In the genomic region with DNA sequence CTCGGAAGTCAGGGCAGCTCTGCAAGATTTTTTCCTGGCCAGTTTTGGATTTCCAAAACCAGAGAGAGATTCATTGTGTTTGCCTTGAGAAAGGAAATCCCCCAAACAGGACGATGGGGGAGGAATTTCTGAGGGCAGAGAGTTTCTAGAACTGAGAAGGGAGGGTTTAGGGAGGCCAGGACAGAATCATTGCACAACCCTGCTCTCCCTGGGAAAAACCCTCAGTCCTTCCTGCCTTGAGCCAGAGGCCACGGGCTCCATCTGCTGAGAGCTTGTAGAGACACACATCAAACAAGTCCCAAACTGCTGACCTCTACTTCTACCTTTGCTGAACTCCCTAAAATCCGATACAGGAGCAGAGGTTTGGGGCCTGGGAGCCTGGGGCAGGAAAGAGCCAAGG, we compare ENCODE assay signal across 9 cellular contexts.
DNase-seq lines count a peak whose midpoint lies in the region; ATAC-seq and TF ChIP-seq lines count a peak whose summit lies in the region.
"Had no signal": no experiment of that assay in that cellular context is flagged by ENCODE, and none has a peak within 500 bp of the region (broad histone marks: within the 10 kb centered on the region; RNA-seq: fewer than 3 reads in every experiment).

No MANE protein-coding gene starts in this region.

- TF ChIP-seq CTCF in NB4 (IDR thresholded peaks at IDR 0.05; ENCODE audit: low read depth, low read length) (peak; percentile 43), dorsolateral prefrontal cortex (IDR thresholded peaks at IDR 0.05 in 54 of 56, conservative IDR thresholded peaks at IDR 0.05 in 2 of 56; ENCODE audit: low read depth in 1 of 56, partially characterized antibody in 56 of 56) (peak in 30 of 56 donors; percentile 14 to 54 (median 27))

- peak overlapping the region in 10 of 59 donors; percentile 8 to 69 (median 39) for H3K27ac ChIP-seq in dorsolateral prefrontal cortex

- no peak for TF ChIP-seq POLR2A in NB4 (IDR thresholded peaks at IDR 0.05; ENCODE audit: extremely low read depth, insufficient read length)

- H3K27me3 ChIP-seq in dorsolateral prefrontal cortex, result no peaks in the 10 kb centered on the region

- peak; percentile 31 for DNase-seq in activated naive CD4-positive, alpha-beta T cell treated with anti-CD3 and anti-CD28 coated beads for 36 hours
- DNase-seq in activated naive CD4-positive, alpha-beta T cell treated with Interleukin-2 at 50 U/mL for 16 hours, result no peak
- DNase-seq in NB4 (ENCODE audit: low read depth) (peak; percentile 74), dorsolateral prefrontal cortex (peak in 1 of 10 donors; percentile 49), medulla oblongata (ENCODE audit: extremely low spot score) (peak; percentile 63), retina (no peak), NCI-H2227 treated with DMSO at 0.1 percent for 48 hours (lab: John Stamatoyannopoulos, UW) (no peak)
- DNase-seq: DND-41 had no signal

- CTCF ChIA-PET in activated naive CD4-positive, alpha-beta T cell treated with anti-CD3 and anti-CD28 coated beads for 36 hours (lab: Charles Lee), result no interaction called here

- H3K4me3 ChIP-seq in NB4 (ENCODE audit: low read depth, low read length), result no peak overlapping the region
- H3K4me3 ChIP-seq in dorsolateral prefrontal cortex, result no peak overlapping the region

- ATAC-seq in GM19328 (IDR thresholded peaks at IDR 0.05; ENCODE audit: unreplicated experiment), result no peak

- intact Hi-C loops in activated naive CD4-positive, alpha-beta T cell treated with anti-CD3 and anti-CD28 coated beads for 36 hours (cut with micrococcal nuclease), result loop anchor here (1.0 to 10.0 kb wide), 2 partner anchors 37 to 354 kb away; no protein-coding TSS in a partner anchor
- intact Hi-C loops in dorsolateral prefrontal cortex (cut with DNase I), result loop anchor here in 1 of 2 donors (2.0 kb wide), 1 partner anchor 36 kb away; no protein-coding TSS in a partner anchor

- H3K36me3 Mint-ChIP-seq in activated naive CD4-positive, alpha-beta T cell treated with anti-CD3 and anti-CD28 coated beads for 36 hours (ENCODE audit: low read depth), result no peaks in the 10 kb centered on the region

- H3K4me3 Mint-ChIP-seq in activated naive CD4-positive, alpha-beta T cell treated with anti-CD3 and anti-CD28 coated beads for 36 hours, result no peak overlapping the region

- H3K9me3 Mint-ChIP-seq in activated naive CD4-positive, alpha-beta T cell treated with anti-CD3 and anti-CD28 coated beads for 36 hours, result no peaks in the 10 kb centered on the region

- H3K27ac Mint-ChIP-seq in activated naive CD4-positive, alpha-beta T cell treated with anti-CD3 and anti-CD28 coated beads for 36 hours, result no peak overlapping the region

- H3K4me1 Mint-ChIP-seq in activated naive CD4-positive, alpha-beta T cell treated with anti-CD3 and anti-CD28 coated beads for 36 hours (ENCODE audit: low read depth), result no peaks in the 10 kb centered on the region

- H3K27me3 Mint-ChIP-seq in activated naive CD4-positive, alpha-beta T cell treated with anti-CD3 and anti-CD28 coated beads for 36 hours (ENCODE audit: low read depth), result peaks cover 10% of the 10 kb centered on the region

Comparison
In these comparisons a context has a peak if more than half of its experiments do, and no peak if none do; other contexts are left out.
1. DNase-seq: peak in activated naive CD4-positive, alpha-beta T cell treated with anti-CD3 and anti-CD28 coated beads for 36 hours (single experiment), NB4 (single experiment) and medulla oblongata (single experiment); none in activated naive CD4-positive, alpha-beta T cell treated with Interleukin-2 at 50 U/mL for 16 hours (single experiment), retina (single experiment) and NCI-H2227 treated with DMSO at 0.1 percent for 48 hours (single experiment).